In the genomic region with DNA sequence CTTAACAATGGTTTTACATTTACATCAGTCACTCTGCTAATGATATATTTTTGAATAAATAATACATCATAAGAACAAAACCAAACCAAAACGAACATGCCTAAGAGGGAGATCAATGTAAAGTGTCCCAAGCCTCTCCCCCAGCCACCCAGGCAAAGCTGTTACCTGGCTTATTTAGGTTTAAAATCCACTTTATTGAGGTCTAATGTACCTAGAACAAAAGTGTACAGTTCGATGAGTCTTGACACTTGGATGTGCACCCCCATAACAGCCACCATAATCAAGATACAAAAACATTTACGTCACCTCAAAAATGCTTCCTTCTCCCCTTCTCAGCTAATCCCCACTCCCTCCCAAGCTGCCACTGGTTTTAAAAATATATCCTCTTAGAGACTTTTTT, we compare ENCODE assay signal across 23 cellular contexts. TPM values are rescaled to one million over a fixed set of nuclear protein-coding genes. Genes with fewer than 3 reads are reported as not detected.
DNase-seq lines count a peak whose midpoint lies in the region; ATAC-seq, FAIRE-seq and TF ChIP-seq lines count a peak whose summit lies in the region.
"Had no signal": no experiment of that assay in that cellular context is flagged by ENCODE, and none has a peak within 500 bp of the region (broad histone marks: within the 10 kb centered on the region; RNA-seq: fewer than 3 reads in every experiment).

No MANE protein-coding gene starts in this region.

- CTCF ChIA-PET in H1 (lab: Charles Lee; ENCODE audit: partially characterized antibody) = interaction anchor here (0.6 to 1.9 kb wide), 2 partner anchors 11 to 76 kb away, joined by 3 to 5 read pairs; no protein-coding TSS in a partner anchor

- no peak for TF ChIP-seq EP300 in H1 (IDR thresholded peaks at IDR 0.05; ENCODE audit: borderline replicate concordance in 1 of 2, low read depth in 2 of 2, low read length in 2 of 2)

- H3K4me1 ChIP-seq in right atrium auricular region = peaks cover 0 to 54% of the 10 kb centered on the region in 2 donors
- peaks cover 0 to 52% (median 23%) of the 10 kb centered on the region in 4 experiments; a peak in 6 of 7 replicates for H3K4me1 ChIP-seq in H1 (replicated peaks in 1 of 4; ENCODE audit: control insufficient read depth in 3 of 4, insufficient read depth in 4 of 4, low read length in 3 of 4)

- H3K79me2 ChIP-seq in H1 (ENCODE audit: control insufficient read depth in 1 of 2, insufficient read depth in 2 of 2, low read length in 2 of 2) = no peaks in the 10 kb centered on the region

- H3K56ac ChIP-seq in H1 (replicated peaks; ENCODE audit: insufficient read length, low read depth, low read length) = no peak overlapping the region

- H3K9me3 ChIP-seq in right atrium auricular region (no peaks in the 10 kb centered on the region), H1 (ENCODE audit: insufficient read depth in 2 of 2, low read depth in 1 of 2, low read length in 1 of 2) (no peaks in the 10 kb centered on the region)
- H3K9me3 ChIP-seq: SJCRH30 had no signal

- no peak overlapping the region for H2BK15ac ChIP-seq in H1 (ENCODE audit: low read length)

- TF ChIP-seq CTCF in right atrium auricular region (IDR thresholded peaks at IDR 0.05) (no peak), H1 (IDR thresholded peaks at IDR 0.05; ENCODE audit: control extremely low read depth in 1 of 3, insufficient read depth in 1 of 3, low read depth in 1 of 3, low read length in 3 of 3) (no peak), osteocyte (IDR thresholded peaks at IDR 0.05) (no peak)

- H3K4me1 Mint-ChIP-seq in osteocyte (ENCODE audit: unreplicated experiment) = peaks cover 19% of the 10 kb centered on the region

- no peak overlapping the region for H3K23ac ChIP-seq in H1 (ENCODE audit: insufficient read length)

- H4K20me1 ChIP-seq in H1 (replicated peaks in 1 of 2; ENCODE audit: control insufficient read depth in 1 of 2, insufficient read depth in 2 of 2, low read length in 2 of 2) = peaks cover 18 to 31% of the 10 kb centered on the region in 2 experiments

- H3K27me3 Mint-ChIP-seq in osteocyte (ENCODE audit: unreplicated experiment) = peaks cover 20% of the 10 kb centered on the region

- no peak overlapping the region for H2BK12ac ChIP-seq in H1 (ENCODE audit: low read depth, low read length)

- H4K5ac ChIP-seq in H1 (ENCODE audit: insufficient read length, low read depth, low read length) = no peak overlapping the region

- intact Hi-C loops in Right ventricle myocardium superior (cut with DNase I) = no loop called here

- no peaks in the 10 kb centered on the region for H3K36me3 ChIP-seq in right atrium auricular region
- no peaks in the 10 kb centered on the region; a peak in 1 of 8 replicates for H3K36me3 ChIP-seq in H1 (ENCODE audit: control insufficient read depth in 2 of 4, insufficient read depth in 4 of 4, low read length in 3 of 4)
- H3K36me3 ChIP-seq: BLaER1 treated with 17β-estradiol and CSF1 and Interleukin-3, amounts not matched to agents 10 nM and 100 nM; SJCRH30 had no signal

- peak overlapping the region; percentile 74 for H3K4me3 Mint-ChIP-seq in osteocyte (ENCODE audit: unreplicated experiment)

- no peak for FAIRE-seq in H1 (lab: Jason Lieb, UNC)
- FAIRE-seq: GM12891 had no signal

- H3K9ac ChIP-seq in H1 (replicated peaks in 1 of 4; ENCODE audit: extremely low read depth in 1 of 4, low read depth in 3 of 4, low read length in 3 of 4) = no peak overlapping the region
- H3K9ac ChIP-seq: BLaER1 treated with 17β-estradiol and CSF1 and Interleukin-3, amounts not matched to agents 10 nM and 100 nM had no signal

- no peak overlapping the region for H2BK20ac ChIP-seq in H1 (ENCODE audit: low read length)

- H2AFZ ChIP-seq in H1 (ENCODE audit: low read length) = no peak overlapping the region

- no peak for TF ChIP-seq POLR2A in H1 (IDR thresholded peaks at IDR 0.05; ENCODE audit: control extremely low read depth in 1 of 2, low read depth in 2 of 2, low read length in 2 of 2)

- H3K27me3 ChIP-seq in right atrium auricular region (peaks cover 6 to 20% of the 10 kb centered on the region in 2 donors), H1 (replicated peaks in 1 of 4; ENCODE audit: control insufficient read depth in 3 of 4, extremely low read depth in 1 of 4, insufficient read depth in 3 of 4, low read length in 3 of 4) (peaks cover 90 to 100% (median 96%) of the 10 kb centered on the region in 4 experiments)
- H3K27me3 ChIP-seq: SJCRH30 had no signal

- 22% methylated on average over 3 of the region's 3 CpGs; no CpG with 5 or more reads in 1 of the 2 experiments for WGBS in H1 (ENCODE audit: extremely low coverage in 1 of 2, insufficient coverage in 1 of 2, insufficient read length in 1 of 2, insufficient replicate concordance in 2 of 2, low coverage in 1 of 2, low lambda C conversion rate in 2 of 2, missing lambda C conversion rate in 1 of 2), 2 experiments

- no peaks in the 10 kb centered on the region; the same call in 1 of the 2 replicates for H3K23me2 ChIP-seq in H1 (ENCODE audit: low read depth, low read length)

- TF ChIP-seq RAD21 in H1 (IDR thresholded peaks at IDR 0.05 in 1 of 2, conservative IDR thresholded peaks at IDR 0.05 in 1 of 2; ENCODE audit: low read depth in 2 of 2, low read length in 2 of 2) = no peak

- ATAC-seq in Right ventricle myocardium superior (ENCODE audit: poor library complexity) = no peak
- ATAC-seq in HG02870 (IDR thresholded peaks at IDR 0.05; ENCODE audit: unreplicated experiment) = no peak

- POLR2A ChIA-PET in H1 (lab: Charles Lee; ENCODE audit: partially characterized antibody) = interaction anchor here (1.3 to 4.8 kb wide), 3 partner anchors 9 to 13 kb away, joined by 4 to 27 read pairs (median 12); partner anchors contain the start of gene NKX2-5

- no peaks in the 10 kb centered on the region for H3K9me3 Mint-ChIP-seq in osteocyte (ENCODE audit: unreplicated experiment)

- no peak overlapping the region for H4K8ac ChIP-seq in H1 (ENCODE audit: extremely low read depth, insufficient read depth, low read length)

- H3K36me3 Mint-ChIP-seq in osteocyte (ENCODE audit: unreplicated experiment) = peaks cover 2% of the 10 kb centered on the region
- H3K36me3 Mint-ChIP-seq: CD8-positive, alpha-beta memory T cell had no signal

- H3K27ac ChIP-seq in right atrium auricular region (peak overlapping the region; percentile 87 to 94), H1 (ENCODE audit: low read depth, low read length) (no peak overlapping the region)
- H3K27ac ChIP-seq: BLaER1 treated with 17β-estradiol and CSF1 and Interleukin-3, amounts not matched to agents 10 nM and 100 nM; SJCRH30 had no signal

- no peak overlapping the region for H4K91ac ChIP-seq in H1 (replicated peaks; ENCODE audit: insufficient read length, low read length)

- no peak overlapping the region for H3K14ac ChIP-seq in H1 (ENCODE audit: insufficient read length)

- H2AK5ac ChIP-seq in H1 (ENCODE audit: low read depth, low read length) = no peak overlapping the region

- no peak for DNase-seq in right atrium auricular region (ENCODE audit: low spot score)
- no peak for DNase-seq in Right ventricle myocardium superior
- DNase-seq in H1 (ENCODE audit: low read depth in 1 of 2, low spot score in 2 of 2) = no peak
- DNase-seq in osteocyte (ENCODE audit: extremely low spot score, unreplicated experiment) = no peak
- no peak for DNase-seq in SKM-1 treated with dmso at 0.1 percent for 144 hours (lab: John Stamatoyannopoulos, UW; ENCODE audit: unreplicated experiment)
- DNase-seq in stimulated activated CD4-positive, alpha-beta T cell treated with anti-CD3 and anti-CD28 coated beads, Interleukin-4, amount 100 ng/mL, for 24 hours = no peak
- DNase-seq: ACHN; Calu3; CD8-positive, alpha-beta memory T cell; DMS153; HCEC 1CT; KG1; NCI-H1092 treated with DMSO at 0.1 percent for 48 hours; NCI-H1436 treated with DMSO at 0.1 percent for 48 hours; NCI-H1930; NCI-H2227 treated with DMSO at 0.1 percent for 48 hours; NCI-H510A; NCI-H748 treated with DMSO at 0.1 percent for 48 hours; SJCRH30 had no signal

- no peak overlapping the region for H2BK5ac ChIP-seq in H1 (ENCODE audit: low read depth, low read length)

- no peak overlapping the region for H3K4ac ChIP-seq in H1 (replicated peaks; ENCODE audit: insufficient read length, low read depth, low read length)

- H3K4me2 ChIP-seq in H1 (ENCODE audit: insufficient read depth in 1 of 2, low read depth in 2 of 2, low read length in 2 of 2) = no peak overlapping the region; a peak in 1 of 4 replicates
- H3K4me2 ChIP-seq: BLaER1 treated with 17β-estradiol and CSF1 and Interleukin-3, amounts not matched to agents 10 nM and 100 nM had no signal

- no peak overlapping the region for H3K18ac ChIP-seq in H1 (ENCODE audit: extremely low read depth, low read length)

- no peak overlapping the region for H3K27ac Mint-ChIP-seq in osteocyte (ENCODE audit: unreplicated experiment)

- no peaks in the 10 kb centered on the region for H3K79me1 ChIP-seq in H1 (ENCODE audit: low read depth, low read length)

- H3K4me3 ChIP-seq in right atrium auricular region (peak overlapping the region; percentile 43 to 46), H1 (ENCODE audit: extremely low read depth in 1 of 4, insufficient read depth in 2 of 4, low read depth in 3 of 4, low read length in 4 of 4) (no peak overlapping the region)
- H3K4me3 ChIP-seq: SJCRH30 had no signal

- H2BK120ac ChIP-seq in H1 (replicated peaks; ENCODE audit: low read depth, low read length) = no peak overlapping the region

TF ChIP-seq in H1, 55 proteins besides CTCF, POLR2A, EP300 and RAD21:
- TF ChIP-seq RNF2 (IDR thresholded peaks at IDR 0.05; ENCODE audit: borderline replicate concordance, low read depth, low read length, missing control alignments, poor library complexity, severe bottlenecking) (no peak), CBX8 (IDR thresholded peaks at IDR 0.05; ENCODE audit: borderline replicate concordance, low read depth, low read length) (peak; percentile 38; the same call in 1 of the 2 replicates)

RNA-seq across cellular contexts. Expression of gene NKX2-5, which starts 8.2 kb away (rescaled TPM):
- total RNA-seq in right atrium auricular region (100 to 1,000 TPM; 285 to 402 TPM), Right ventricle myocardium superior (260 TPM), osteocyte (15.5 and 16.4 TPM in 2 replicates)
- not detected in 2 replicates for total RNA-seq in H1 (2021; fragmentation: NEBNext Ultra II Directional; extraction: Animal tissue kit (Norgen Biotek cat#: 25700))
- polyA plus RNA-seq in H1 (2011; rRNA removed) = 0.13 TPM in 1 of 2 replicates, not detected in the other
- polyA plus RNA-seq in H1 (2011; cell fraction: cytosol; rRNA removed) = not detected
- polyA plus RNA-seq in H1 (2011; cell fraction: nucleus; rRNA removed) = 0.21 TPM
- polyA plus RNA-seq in H1 (2012, experiment 1 of 2) = 0.11 TPM in 1 of 4 replicates, not detected in the others
- 0.09 TPM for polyA plus RNA-seq in H1 (2012, experiment 2 of 2)
- polyA plus RNA-seq in H1 (2013, experiment 1 of 2) = 0.12 TPM
- not detected for polyA plus RNA-seq in H1 (2013, experiment 2 of 2)
- polyA minus RNA-seq in H1 (2011; rRNA and poly(A)+ RNA removed) = 0.09 TPM in 1 of 2 replicates, not detected in the other
- not detected for polyA minus RNA-seq in H1 (2011; cell fraction: cytosol; rRNA and poly(A)+ RNA removed)
- 1.5 TPM for polyA minus RNA-seq in H1 (2011; cell fraction: nucleus; rRNA and poly(A)+ RNA removed)
- total RNA-seq: Calu3, G401 had no signal
- polyA plus RNA-seq: CD8-positive, alpha-beta memory T cell had no signal

Comparison
In these comparisons a context has a peak if more than half of its experiments do, and no peak if none do; other contexts are left out.
1. H3K4me3 ChIP-seq: peak in right atrium auricular region (2 of 2); none in H1 (0 of 4).
2. RNA of gene NKX2-5, which starts 8.2 kb away (total RNA-seq): 285 to 402 TPM in right atrium auricular region, 260 TPM in Right ventricle myocardium superior (single experiment) and 15.5 to 16.4 TPM in osteocyte; not detected in H1; every median in the first group is over 10 times any median in the second.